In the genomic region with DNA sequence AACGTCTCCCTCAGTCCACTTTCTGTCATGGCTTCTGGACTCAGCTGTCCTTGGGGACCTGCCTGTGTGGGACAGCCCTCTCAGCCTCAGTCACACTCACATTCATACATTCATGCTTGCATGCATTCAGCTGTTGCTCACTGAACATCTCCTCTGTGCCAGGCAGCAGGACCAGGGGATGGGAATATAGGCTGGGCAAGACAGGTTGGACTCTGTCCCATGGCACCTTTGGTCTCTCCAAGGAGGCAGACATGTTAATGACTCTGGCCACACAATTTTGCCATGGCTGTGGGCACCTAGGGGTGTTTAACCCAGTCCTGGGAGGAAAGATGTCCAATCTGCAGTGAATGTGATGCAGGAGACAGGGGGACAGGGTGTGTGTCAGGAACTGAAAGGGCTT, we compare ENCODE assay signal across 32 cellular contexts. TPM values are rescaled to one million over a fixed set of nuclear protein-coding genes. Genes with fewer than 3 reads are reported as not detected.
DNase-seq lines count a peak whose midpoint lies in the region; ATAC-seq, FAIRE-seq and TF ChIP-seq lines count a peak whose summit lies in the region.
"Had no signal": no experiment of that assay in that cellular context is flagged by ENCODE, and none has a peak within 500 bp of the region (broad histone marks: within the 10 kb centered on the region; RNA-seq: fewer than 3 reads in every experiment).

No MANE protein-coding gene starts in this region.

- H3K4me2 ChIP-seq in neural progenitor cell: no peak overlapping the region

- POLR2A ChIA-PET in activated CD8-positive, alpha-beta T cell treated with anti-CD3 and anti-CD28 coated beads for 36 hours (lab: Charles Lee): no interaction called here
- POLR2A ChIA-PET in activated CD8-positive, alpha-beta T cell treated with anti-CD3 and anti-CD28 coated beads, Interleukin-2, amount 10 ng/mL, durations not matched to agents 7 days and 5 days (lab: Charles Lee): interaction anchor here (0.7 kb wide), 2 partner anchors 20 to 241 kb away, joined by 3 read pairs; partner anchors contain the start of gene GLYCTK

- intact Hi-C loops in activated CD8-positive, alpha-beta T cell treated with anti-CD3 and anti-CD28 coated beads for 36 hours (cut with micrococcal nuclease): no loop called here
- intact Hi-C loops in pancreas (cut with DNase I): no loop called here

- H3F3A ChIP-seq in neural progenitor cell (ENCODE audit: low read depth): peaks cover 32% of the 10 kb centered on the region

- H3K27ac ChIP-seq in neural progenitor cell: no peak overlapping the region
- no peak overlapping the region for H3K27ac ChIP-seq in pancreas
- H3K27ac ChIP-seq: colonic mucosa, parathyroid adenoma, skin epidermis, thoracic aorta, uterus had no signal

- FAIRE-seq in pancreas (lab: Jason Lieb, UNC): no peak
- FAIRE-seq: GM18507 had no signal

- H3K27ac Mint-ChIP-seq in activated CD8-positive, alpha-beta T cell treated with anti-CD3 and anti-CD28 coated beads for 36 hours: peak overlapping the region; percentile 43
- no peak overlapping the region for H3K27ac Mint-ChIP-seq in activated CD8-positive, alpha-beta T cell treated with anti-CD3 and anti-CD28 coated beads, Interleukin-2, amount 10 ng/mL, durations not matched to agents 7 days and 5 days
- H3K27ac Mint-ChIP-seq in glutamatergic neuron (ENCODE audit: unreplicated experiment) (peak overlapping the region; percentile 64), neural progenitor cell (peak overlapping the region; percentile 54)
- H3K27ac Mint-ChIP-seq: stimulated activated naive CD8-positive, alpha-beta T cell treated with anti-CD3 and anti-CD28 coated beads, Interleukin-15, Interleukin-2, amounts not matched to agents 100 ng/mL and 50 ng/mL, for 24 hours had no signal

- H3K4me3 ChIP-seq in neural progenitor cell: no peak overlapping the region
- H3K4me3 ChIP-seq in pancreas: no peak overlapping the region
- H3K4me3 ChIP-seq: colonic mucosa, MG63, skin epidermis, thoracic aorta, uterus had no signal

- no peaks in the 10 kb centered on the region for H3K79me2 ChIP-seq in neural progenitor cell (ENCODE audit: low read depth)
- H3K79me2 ChIP-seq: parathyroid adenoma had no signal

- H3K4me1 Mint-ChIP-seq in activated CD8-positive, alpha-beta T cell treated with anti-CD3 and anti-CD28 coated beads for 36 hours (ENCODE audit: low read depth): peaks cover 44% of the 10 kb centered on the region
- peaks cover 30% of the 10 kb centered on the region for H3K4me1 Mint-ChIP-seq in activated CD8-positive, alpha-beta T cell treated with anti-CD3 and anti-CD28 coated beads, Interleukin-2, amount 10 ng/mL, durations not matched to agents 7 days and 5 days (ENCODE audit: low read depth)
- peaks cover 37% of the 10 kb centered on the region for H3K4me1 Mint-ChIP-seq in glutamatergic neuron (ENCODE audit: low read depth, unreplicated experiment)
- peaks cover 58% of the 10 kb centered on the region for H3K4me1 Mint-ChIP-seq in neural progenitor cell

- H3K36me3 ChIP-seq in neural progenitor cell: no peaks in the 10 kb centered on the region
- no peaks in the 10 kb centered on the region for H3K36me3 ChIP-seq in pancreas
- H3K36me3 ChIP-seq: colonic mucosa, MG63, thoracic aorta, uterus had no signal

- H3K36me3 Mint-ChIP-seq in activated CD8-positive, alpha-beta T cell treated with anti-CD3 and anti-CD28 coated beads for 36 hours (ENCODE audit: low read depth): peaks cover 3% of the 10 kb centered on the region
- peaks cover 2% of the 10 kb centered on the region for H3K36me3 Mint-ChIP-seq in activated CD8-positive, alpha-beta T cell treated with anti-CD3 and anti-CD28 coated beads, Interleukin-2, amount 10 ng/mL, durations not matched to agents 7 days and 5 days (ENCODE audit: low read depth)
- H3K36me3 Mint-ChIP-seq in glutamatergic neuron (ENCODE audit: unreplicated experiment) (peaks cover 10% of the 10 kb centered on the region), neural progenitor cell (no peaks in the 10 kb centered on the region)

- H3K4me1 ChIP-seq in neural progenitor cell: peaks cover 32% of the 10 kb centered on the region
- no peaks in the 10 kb centered on the region for H3K4me1 ChIP-seq in pancreas
- H3K4me1 ChIP-seq: parathyroid adenoma, uterus had no signal

- H3K27me3 Mint-ChIP-seq in activated CD8-positive, alpha-beta T cell treated with anti-CD3 and anti-CD28 coated beads for 36 hours: no peaks in the 10 kb centered on the region
- no peaks in the 10 kb centered on the region for H3K27me3 Mint-ChIP-seq in activated CD8-positive, alpha-beta T cell treated with anti-CD3 and anti-CD28 coated beads, Interleukin-2, amount 10 ng/mL, durations not matched to agents 7 days and 5 days (ENCODE audit: low read depth)
- H3K27me3 Mint-ChIP-seq in glutamatergic neuron (ENCODE audit: unreplicated experiment): peaks cover 16% of the 10 kb centered on the region
- H3K27me3 Mint-ChIP-seq in neural progenitor cell (ENCODE audit: insufficient read depth, low read depth): peaks cover 14% of the 10 kb centered on the region
- H3K27me3 Mint-ChIP-seq: activated naive CD8-positive, alpha-beta T cell; naive thymus-derived CD4-positive, alpha-beta T cell; stimulated activated naive CD8-positive, alpha-beta T cell treated with anti-CD3 and anti-CD28 coated beads, Interleukin-15, Interleukin-2, amounts not matched to agents 100 ng/mL and 50 ng/mL, for 24 hours had no signal

- H3K9me3 ChIP-seq in neural progenitor cell (ENCODE audit: low read depth): no peaks in the 10 kb centered on the region
- H3K9me3 ChIP-seq in pancreas: no peaks in the 10 kb centered on the region
- H3K9me3 ChIP-seq: colonic mucosa, MG63, thoracic aorta, uterus had no signal

- H4K20me1 ChIP-seq in neural progenitor cell (ENCODE audit: low read depth): no peaks in the 10 kb centered on the region

- CTCF ChIA-PET in activated CD8-positive, alpha-beta T cell treated with anti-CD3 and anti-CD28 coated beads for 36 hours (lab: Charles Lee): interaction anchor here (0.6 to 1.2 kb wide), 3 partner anchors 11 to 77 kb away, joined by 3 read pairs; no protein-coding TSS in a partner anchor
- CTCF ChIA-PET in activated CD8-positive, alpha-beta T cell treated with anti-CD3 and anti-CD28 coated beads, Interleukin-2, amount 10 ng/mL, durations not matched to agents 7 days and 5 days (lab: Charles Lee): interaction anchor here (1.8 kb wide), 1 partner anchor 31 kb away, joined by 12 read pairs; no protein-coding TSS in a partner anchor

- H3K9ac ChIP-seq in neural progenitor cell: no peak overlapping the region
- H3K9ac ChIP-seq: parathyroid adenoma had no signal

- H3K4me3 Mint-ChIP-seq in activated CD8-positive, alpha-beta T cell treated with anti-CD3 and anti-CD28 coated beads for 36 hours: no peak overlapping the region
- H3K4me3 Mint-ChIP-seq in activated CD8-positive, alpha-beta T cell treated with anti-CD3 and anti-CD28 coated beads, Interleukin-2, amount 10 ng/mL, durations not matched to agents 7 days and 5 days: no peak overlapping the region
- H3K4me3 Mint-ChIP-seq in glutamatergic neuron (ENCODE audit: unreplicated experiment) (no peak overlapping the region), neural progenitor cell (peak overlapping the region; percentile 56)
- H3K4me3 Mint-ChIP-seq: activated naive CD8-positive, alpha-beta T cell; stimulated activated naive CD8-positive, alpha-beta T cell treated with anti-CD3 and anti-CD28 coated beads, Interleukin-15, Interleukin-2, amounts not matched to agents 100 ng/mL and 50 ng/mL, for 24 hours had no signal

- no peaks in the 10 kb centered on the region for H3K9me3 Mint-ChIP-seq in activated CD8-positive, alpha-beta T cell treated with anti-CD3 and anti-CD28 coated beads for 36 hours
- H3K9me3 Mint-ChIP-seq in activated CD8-positive, alpha-beta T cell treated with anti-CD3 and anti-CD28 coated beads, Interleukin-2, amount 10 ng/mL, durations not matched to agents 7 days and 5 days (ENCODE audit: insufficient read depth): no peaks in the 10 kb centered on the region
- H3K9me3 Mint-ChIP-seq in glutamatergic neuron (ENCODE audit: unreplicated experiment) (peaks cover 17% of the 10 kb centered on the region), neural progenitor cell (no peaks in the 10 kb centered on the region)
- H3K9me3 Mint-ChIP-seq: CD14-positive monocyte; naive thymus-derived CD4-positive, alpha-beta T cell; stimulated activated naive CD8-positive, alpha-beta T cell treated with anti-CD3 and anti-CD28 coated beads, Interleukin-15, Interleukin-2, amounts not matched to agents 100 ng/mL and 50 ng/mL, for 24 hours had no signal

- DNase-seq in activated CD8-positive, alpha-beta T cell treated with anti-CD3 and anti-CD28 coated beads for 36 hours: no peak
- no peak for DNase-seq in activated CD8-positive, alpha-beta T cell treated with anti-CD3 and anti-CD28 coated beads, Interleukin-2, amount 10 ng/mL, durations not matched to agents 7 days and 5 days
- DNase-seq in NCI-H69 (lab: John Stamatoyannopoulos, UW) (peak; percentile 30), glutamatergic neuron (no peak), neural progenitor cell (ENCODE audit: low spot score) (no peak), pancreas (no peak)
- DNase-seq: 8988T; activated CD8-positive, alpha-beta memory T cell treated with anti-CD3 and anti-CD28 coated beads for 24 hours; activated effector memory CD4-positive, alpha-beta T cell treated with anti-CD3 and anti-CD28 coated beads, Interleukin-2, amount 50 U/mL, for 16 hours; activated T-cell treated with anti-CD3 and anti-CD28 coated beads for 4 hours; aorta; EL; erythroblast; H7; islet precursor cell; MG63; NCI-H187 treated with DMSO at 0.1 percent for 48 hours; NCI-H510A treated with DMSO at 0.1 percent for 48 hours; NK-92 treated with Interleukin-12 subunit alpha and Interleukin-12 subunit beta, amount 100 ng/mL, for 24 hours; uterus had no signal

- H3K27me3 ChIP-seq in neural progenitor cell (no peaks in the 10 kb centered on the region), pancreas (no peaks in the 10 kb centered on the region)
- H3K27me3 ChIP-seq: colonic mucosa, MG63, uterus had no signal

- no peak overlapping the region for H2AFZ ChIP-seq in neural progenitor cell (replicated peaks)
- H2AFZ ChIP-seq: parathyroid adenoma had no signal

- ATAC-seq in activated CD8-positive, alpha-beta T cell treated with anti-CD3 and anti-CD28 coated beads for 36 hours: no peak
- no peak for ATAC-seq in activated CD8-positive, alpha-beta T cell treated with anti-CD3 and anti-CD28 coated beads, Interleukin-2, amount 10 ng/mL, durations not matched to agents 7 days and 5 days
- ATAC-seq in GM18520 (IDR thresholded peaks at IDR 0.05; ENCODE audit: unreplicated experiment) (no peak), pancreas (no peak), GM21576 (IDR thresholded peaks at IDR 0.05; ENCODE audit: unreplicated experiment) (no peak)
- ATAC-seq: SK-N-SH treated with all-trans-retinoic acid at 6 μM for 48 hours had no signal

- TF ChIP-seq CTCF in activated CD8-positive, alpha-beta T cell treated with anti-CD3 and anti-CD28 coated beads for 36 hours (IDR thresholded peaks at IDR 0.05): no peak
- TF ChIP-seq CTCF in glutamatergic neuron (IDR thresholded peaks at IDR 0.05; ENCODE audit: partially characterized antibody, unreplicated experiment) (no peak), neural progenitor cell (IDR thresholded peaks at IDR 0.05) (no peak), pancreas (IDR thresholded peaks at IDR 0.05) (no peak)

- 48 to 60% methylated on average over 1 of the region's 1 CpG for WGBS in pancreas, 2 donors

RNA-seq across cellular contexts. Expression of gene DNAH1, which starts 7.8 kb away (rescaled TPM):
- total RNA-seq in activated CD8-positive, alpha-beta T cell treated with anti-CD3 and anti-CD28 coated beads for 36 hours: 10 to 100 TPM in 1 of 2 experiments, 1 to 10 TPM in 1; 9.2 to 10.2 TPM
- total RNA-seq in activated CD8-positive, alpha-beta T cell treated with anti-CD3 and anti-CD28 coated beads, Interleukin-2, amount 10 ng/mL, durations not matched to agents 7 days and 5 days: 10 to 100 TPM; 18.1 to 20.2 TPM
- 8.9 TPM for total RNA-seq in glutamatergic neuron (ENCODE audit: unreplicated experiment)
- total RNA-seq in neural progenitor cell (ENCODE audit: low replicate concordance): 0.80 and 2.1 TPM in 2 replicates
- total RNA-seq in pancreas: 1 to 10 TPM; 2.9 to 5.1 (median 4.1) TPM
- 10 to 100 TPM in 1 of 2 donors, 1 to 10 TPM in 1; 8.1 to 11.4 TPM for polyA plus RNA-seq in pancreas

RNA-seq across cellular contexts. Expression of gene GLYCTK, which starts 20.7 kb away (rescaled TPM):
- 10 to 100 TPM; 21.6 to 21.9 TPM for total RNA-seq in activated CD8-positive, alpha-beta T cell treated with anti-CD3 and anti-CD28 coated beads for 36 hours
- 10 to 100 TPM; 24.7 to 25.6 TPM for total RNA-seq in activated CD8-positive, alpha-beta T cell treated with anti-CD3 and anti-CD28 coated beads, Interleukin-2, amount 10 ng/mL, durations not matched to agents 7 days and 5 days
- total RNA-seq in glutamatergic neuron (ENCODE audit: unreplicated experiment) (7.5 TPM), neural progenitor cell (ENCODE audit: low replicate concordance) (4.2 and 10.1 TPM in 2 replicates), pancreas (10 to 100 TPM in 1 of 6 donors, 1 to 10 TPM in 5; 4.1 to 11.6 (median 6.8) TPM)
- 10 to 100 TPM; 13.8 to 19.3 TPM for polyA plus RNA-seq in pancreas

RNA-seq across cellular contexts. Expression of gene WDR82, which starts 29.9 kb away (rescaled TPM):
- 100 to 1,000 TPM; 103 to 105 TPM for total RNA-seq in activated CD8-positive, alpha-beta T cell treated with anti-CD3 and anti-CD28 coated beads for 36 hours
- 100 to 1,000 TPM; 131 TPM for total RNA-seq in activated CD8-positive, alpha-beta T cell treated with anti-CD3 and anti-CD28 coated beads, Interleukin-2, amount 10 ng/mL, durations not matched to agents 7 days and 5 days
- total RNA-seq in glutamatergic neuron (ENCODE audit: unreplicated experiment): 118 TPM
- total RNA-seq in neural progenitor cell (ENCODE audit: low replicate concordance): 45.4 and 49.2 TPM in 2 replicates
- 10 to 100 TPM; 15.1 to 32.1 (median 19.6) TPM for total RNA-seq in pancreas
- 10 to 100 TPM in 1 of 2 donors, 1 to 10 TPM in 1; 9.0 to 18.5 TPM for polyA plus RNA-seq in pancreas
